ENCODE assay signal across 1 cellular context in the genomic region with DNA sequence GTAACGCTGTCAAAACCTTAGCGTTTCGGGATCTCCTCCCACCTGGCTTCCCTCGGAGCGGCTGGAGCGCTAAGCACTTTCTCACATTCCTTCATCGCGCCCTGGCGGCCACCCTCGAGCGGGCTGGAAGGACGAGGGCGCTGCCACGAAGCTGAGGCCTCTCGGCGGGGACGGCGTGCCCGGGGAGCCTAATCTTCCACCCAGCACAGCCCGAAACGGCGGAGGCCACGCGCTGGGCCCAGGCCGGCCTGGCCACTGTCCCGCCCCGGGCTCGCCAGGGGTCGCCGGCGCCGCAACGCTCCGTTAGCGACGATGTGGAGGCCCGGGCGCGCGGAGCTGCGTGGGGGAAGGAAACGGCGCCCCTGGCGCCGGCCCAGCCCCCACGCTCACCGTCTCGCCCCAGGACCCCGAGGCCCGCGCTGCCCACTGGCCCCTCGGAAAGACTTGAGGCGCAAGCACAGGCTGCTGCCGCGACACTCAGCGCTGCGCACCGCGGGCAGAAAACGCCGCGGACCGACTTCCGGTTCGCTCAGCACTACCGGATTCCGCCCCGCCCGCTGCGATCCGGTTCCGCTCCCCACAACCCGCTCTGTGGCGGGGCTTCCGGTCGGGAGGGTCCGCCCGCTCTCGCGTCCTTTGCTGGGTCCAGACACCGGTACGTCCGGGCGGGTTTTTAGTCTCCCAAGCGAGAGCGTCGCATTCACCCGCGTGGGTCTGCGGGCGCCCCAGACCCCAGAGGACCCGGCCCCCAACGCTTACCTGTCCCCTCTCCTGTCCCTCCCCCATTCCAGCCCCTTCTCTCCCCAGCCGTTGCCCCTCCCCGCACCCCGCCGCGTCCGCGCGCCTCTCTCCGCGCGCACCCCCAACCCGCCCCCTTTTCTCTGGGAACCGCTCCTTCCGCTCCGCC.
TF ChIP-seq lines count a peak whose summit lies in the region.

A gene with protein sequence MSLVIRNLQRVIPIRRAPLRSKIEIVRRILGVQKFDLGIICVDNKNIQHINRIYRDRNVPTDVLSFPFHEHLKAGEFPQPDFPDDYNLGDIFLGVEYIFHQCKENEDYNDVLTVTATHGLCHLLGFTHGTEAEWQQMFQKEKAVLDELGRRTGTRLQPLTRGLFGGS (plus strand): TSS at position 582 of the 907 bp plus-strand sequence. CDS start 572 bp downstream, outside the sequence.

TF ChIP-seq in A549, 52 proteins besides CTCF, POLR2A, EP300 and RAD21 (continued from another document):
- TF ChIP-seq, protein P1, sequence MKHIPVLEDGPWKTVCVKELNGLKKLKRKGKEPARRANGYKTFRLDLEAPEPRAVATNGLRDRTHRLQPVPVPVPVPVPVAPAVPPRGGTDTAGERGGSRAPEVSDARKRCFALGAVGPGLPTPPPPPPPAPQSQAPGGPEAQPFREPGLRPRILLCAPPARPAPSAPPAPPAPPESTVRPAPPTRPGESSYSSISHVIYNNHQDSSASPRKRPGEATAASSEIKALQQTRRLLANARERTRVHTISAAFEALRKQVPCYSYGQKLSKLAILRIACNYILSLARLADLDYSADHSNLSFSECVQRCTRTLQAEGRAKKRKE (CRISPR knock-in tag; IDR thresholded peaks at IDR 0.05; ENCODE audit: low read depth), result no peak
- TF ChIP-seq KDM5A (IDR thresholded peaks at IDR 0.05) (peak; percentile 72; the same call in 1 of the 2 replicates), ZNF302 (CRISPR knock-in tag; IDR thresholded peaks at IDR 0.05) (no peak), TFCP2L1 (CRISPR knock-in tag; IDR thresholded peaks at IDR 0.05) (no peak), HDAC2 (IDR thresholded peaks at IDR 0.05) (no peak), HEYL (CRISPR knock-in tag; IDR thresholded peaks at IDR 0.05) (no peak), NR3C1 (IDR thresholded peaks at IDR 0.05) (no peak), ZC3H11A (IDR thresholded peaks at IDR 0.05) (no peak), ZSCAN20 (CRISPR knock-in tag; IDR thresholded peaks at IDR 0.05) (no peak), ESRRA (IDR thresholded peaks at IDR 0.05; ENCODE audit: borderline replicate concordance, low read length) (no peak), HOXB5 (CRISPR knock-in tag; IDR thresholded peaks at IDR 0.05) (no peak), SREBF2 (IDR thresholded peaks at IDR 0.05) (no peak), KDM1A (IDR thresholded peaks at IDR 0.05; ENCODE audit: low read depth) (no peak), RNF2 (IDR thresholded peaks at IDR 0.05; ENCODE audit: borderline replicate concordance, low read depth) (no peak), PHF8 (IDR thresholded peaks at IDR 0.05; ENCODE audit: borderline replicate concordance, low read depth) (peak; percentile 75), CHD4 (IDR thresholded peaks at IDR 0.05; ENCODE audit: borderline replicate concordance) (no peak), TP53 (CRISPR knock-in tag; IDR thresholded peaks at IDR 0.05) (no peak), JUN (IDR thresholded peaks at IDR 0.05) (peak; percentile 73 to 86; a peak in 4 of 5 replicates), POLR2AphosphoS2 (conservative IDR thresholded peaks at IDR 0.05; ENCODE audit: low read length) (no peak), FOXS1 (CRISPR knock-in tag; IDR thresholded peaks at IDR 0.05) (no peak), FOSB (CRISPR knock-in tag; IDR thresholded peaks at IDR 0.05) (no peak), JUNB (IDR thresholded peaks at IDR 0.05) (no peak), NFE2L2 (conservative IDR thresholded peaks at IDR 0.05; ENCODE audit: low read length) (no peak), HOXB13 (CRISPR knock-in tag; IDR thresholded peaks at IDR 0.05; ENCODE audit: low read depth) (no peak), CBX8 (IDR thresholded peaks at IDR 0.05) (no peak), NPAS2 (CRISPR knock-in tag; IDR thresholded peaks at IDR 0.05; ENCODE audit: borderline replicate concordance) (no peak), CHD2 (IDR thresholded peaks at IDR 0.05; ENCODE audit: low read length, partially characterized antibody) (peak; percentile 33), EHMT2 (IDR thresholded peaks at IDR 0.05; ENCODE audit: low read depth) (no peak), MAFK (IDR thresholded peaks at IDR 0.05; ENCODE audit: partially characterized antibody) (no peak), CBX2 (IDR thresholded peaks at IDR 0.05; ENCODE audit: borderline replicate concordance, low read depth) (no peak), ZFP36 (IDR thresholded peaks at IDR 0.05; ENCODE audit: borderline replicate concordance, partially characterized antibody) (no peak), HOXA7 (CRISPR knock-in tag; IDR thresholded peaks at IDR 0.05) (no peak), RARB (CRISPR knock-in tag; IDR thresholded peaks at IDR 0.05) (no peak)
- TF ChIP-seq, protein P2, sequence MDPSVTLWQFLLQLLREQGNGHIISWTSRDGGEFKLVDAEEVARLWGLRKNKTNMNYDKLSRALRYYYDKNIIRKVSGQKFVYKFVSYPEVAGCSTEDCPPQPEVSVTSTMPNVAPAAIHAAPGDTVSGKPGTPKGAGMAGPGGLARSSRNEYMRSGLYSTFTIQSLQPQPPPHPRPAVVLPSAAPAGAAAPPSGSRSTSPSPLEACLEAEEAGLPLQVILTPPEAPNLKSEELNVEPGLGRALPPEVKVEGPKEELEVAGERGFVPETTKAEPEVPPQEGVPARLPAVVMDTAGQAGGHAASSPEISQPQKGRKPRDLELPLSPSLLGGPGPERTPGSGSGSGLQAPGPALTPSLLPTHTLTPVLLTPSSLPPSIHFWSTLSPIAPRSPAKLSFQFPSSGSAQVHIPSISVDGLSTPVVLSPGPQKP (IDR thresholded peaks at IDR 0.05; ENCODE audit: low read depth, low read length), result no peak
- TF ChIP-seq, protein P3, sequence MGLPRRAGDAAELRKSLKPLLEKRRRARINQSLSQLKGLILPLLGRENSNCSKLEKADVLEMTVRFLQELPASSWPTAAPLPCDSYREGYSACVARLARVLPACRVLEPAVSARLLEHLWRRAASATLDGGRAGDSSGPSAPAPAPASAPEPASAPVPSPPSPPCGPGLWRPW (IDR thresholded peaks at IDR 0.05), result no peak
- TF ChIP-seq, protein P4, sequence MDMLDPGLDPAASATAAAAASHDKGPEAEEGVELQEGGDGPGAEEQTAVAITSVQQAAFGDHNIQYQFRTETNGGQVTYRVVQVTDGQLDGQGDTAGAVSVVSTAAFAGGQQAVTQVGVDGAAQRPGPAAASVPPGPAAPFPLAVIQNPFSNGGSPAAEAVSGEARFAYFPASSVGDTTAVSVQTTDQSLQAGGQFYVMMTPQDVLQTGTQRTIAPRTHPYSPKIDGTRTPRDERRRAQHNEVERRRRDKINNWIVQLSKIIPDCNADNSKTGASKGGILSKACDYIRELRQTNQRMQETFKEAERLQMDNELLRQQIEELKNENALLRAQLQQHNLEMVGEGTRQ (IDR thresholded peaks at IDR 0.05), result no peak
- TF ChIP-seq, protein P5, sequence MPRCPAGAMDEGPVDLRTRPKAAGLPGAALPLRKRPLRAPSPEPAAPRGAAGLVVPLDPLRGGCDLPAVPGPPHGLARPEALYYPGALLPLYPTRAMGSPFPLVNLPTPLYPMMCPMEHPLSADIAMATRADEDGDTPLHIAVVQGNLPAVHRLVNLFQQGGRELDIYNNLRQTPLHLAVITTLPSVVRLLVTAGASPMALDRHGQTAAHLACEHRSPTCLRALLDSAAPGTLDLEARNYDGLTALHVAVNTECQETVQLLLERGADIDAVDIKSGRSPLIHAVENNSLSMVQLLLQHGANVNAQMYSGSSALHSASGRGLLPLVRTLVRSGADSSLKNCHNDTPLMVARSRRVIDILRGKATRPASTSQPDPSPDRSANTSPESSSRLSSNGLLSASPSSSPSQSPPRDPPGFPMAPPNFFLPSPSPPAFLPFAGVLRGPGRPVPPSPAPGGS (IDR thresholded peaks at IDR 0.05), result peak; percentile 79; the same call in 2 of the 3 replicates
- TF ChIP-seq, protein P6, sequence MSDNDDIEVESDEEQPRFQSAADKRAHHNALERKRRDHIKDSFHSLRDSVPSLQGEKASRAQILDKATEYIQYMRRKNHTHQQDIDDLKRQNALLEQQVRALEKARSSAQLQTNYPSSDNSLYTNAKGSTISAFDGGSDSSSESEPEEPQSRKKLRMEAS (IDR thresholded peaks at IDR 0.05), result peak; percentile 83
- TF ChIP-seq, protein P7, sequence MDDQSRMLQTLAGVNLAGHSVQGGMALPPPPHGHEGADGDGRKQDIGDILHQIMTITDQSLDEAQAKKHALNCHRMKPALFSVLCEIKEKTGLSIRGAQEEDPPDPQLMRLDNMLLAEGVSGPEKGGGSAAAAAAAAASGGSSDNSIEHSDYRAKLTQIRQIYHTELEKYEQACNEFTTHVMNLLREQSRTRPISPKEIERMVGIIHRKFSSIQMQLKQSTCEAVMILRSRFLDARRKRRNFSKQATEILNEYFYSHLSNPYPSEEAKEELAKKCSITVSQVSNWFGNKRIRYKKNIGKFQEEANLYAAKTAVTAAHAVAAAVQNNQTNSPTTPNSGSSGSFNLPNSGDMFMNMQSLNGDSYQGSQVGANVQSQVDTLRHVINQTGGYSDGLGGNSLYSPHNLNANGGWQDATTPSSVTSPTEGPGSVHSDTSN (IDR thresholded peaks at IDR 0.05), result no peak
- TF ChIP-seq, protein P8, sequence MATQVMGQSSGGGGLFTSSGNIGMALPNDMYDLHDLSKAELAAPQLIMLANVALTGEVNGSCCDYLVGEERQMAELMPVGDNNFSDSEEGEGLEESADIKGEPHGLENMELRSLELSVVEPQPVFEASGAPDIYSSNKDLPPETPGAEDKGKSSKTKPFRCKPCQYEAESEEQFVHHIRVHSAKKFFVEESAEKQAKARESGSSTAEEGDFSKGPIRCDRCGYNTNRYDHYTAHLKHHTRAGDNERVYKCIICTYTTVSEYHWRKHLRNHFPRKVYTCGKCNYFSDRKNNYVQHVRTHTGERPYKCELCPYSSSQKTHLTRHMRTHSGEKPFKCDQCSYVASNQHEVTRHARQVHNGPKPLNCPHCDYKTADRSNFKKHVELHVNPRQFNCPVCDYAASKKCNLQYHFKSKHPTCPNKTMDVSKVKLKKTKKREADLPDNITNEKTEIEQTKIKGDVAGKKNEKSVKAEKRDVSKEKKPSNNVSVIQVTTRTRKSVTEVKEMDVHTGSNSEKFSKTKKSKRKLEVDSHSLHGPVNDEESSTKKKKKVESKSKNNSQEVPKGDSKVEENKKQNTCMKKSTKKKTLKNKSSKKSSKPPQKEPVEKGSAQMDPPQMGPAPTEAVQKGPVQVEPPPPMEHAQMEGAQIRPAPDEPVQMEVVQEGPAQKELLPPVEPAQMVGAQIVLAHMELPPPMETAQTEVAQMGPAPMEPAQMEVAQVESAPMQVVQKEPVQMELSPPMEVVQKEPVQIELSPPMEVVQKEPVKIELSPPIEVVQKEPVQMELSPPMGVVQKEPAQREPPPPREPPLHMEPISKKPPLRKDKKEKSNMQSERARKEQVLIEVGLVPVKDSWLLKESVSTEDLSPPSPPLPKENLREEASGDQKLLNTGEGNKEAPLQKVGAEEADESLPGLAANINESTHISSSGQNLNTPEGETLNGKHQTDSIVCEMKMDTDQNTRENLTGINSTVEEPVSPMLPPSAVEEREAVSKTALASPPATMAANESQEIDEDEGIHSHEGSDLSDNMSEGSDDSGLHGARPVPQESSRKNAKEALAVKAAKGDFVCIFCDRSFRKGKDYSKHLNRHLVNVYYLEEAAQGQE (IDR thresholded peaks at IDR 0.05), result peak; percentile 57
